In genomic region chr5:116908537-116908936, GRCh38 we compare ENCODE assay signal across 16 cellular contexts.
DNase-seq lines count a peak whose midpoint lies in the region; ATAC-seq and TF ChIP-seq lines count a peak whose summit lies in the region.
"Had no signal": no experiment of that assay in that cellular context is flagged by ENCODE, and none has a peak within 500 bp of the region (broad histone marks: within the 10 kb centered on the region; RNA-seq: fewer than 3 reads in every experiment).

No MANE protein-coding gene starts in this region.

- 82 to 91% methylated on average over 1 of the region's 1 CpG for WGBS in esophagus squamous epithelium, 2 donors

- peak overlapping the region; percentile 63 for H3K4me3 ChIP-seq in DOHH2 (ENCODE audit: low read length)
- no peak overlapping the region for H3K4me3 ChIP-seq in esophagus squamous epithelium
- no peak overlapping the region for H3K4me3 ChIP-seq in left ventricle myocardium inferior
- H3K4me3 ChIP-seq: pancreas had no signal

- peak overlapping the region; percentile 82 for H3K4me2 ChIP-seq in DOHH2 (ENCODE audit: low read length)
- H3K4me2 ChIP-seq: KMS-11 had no signal

- H3K4me1 ChIP-seq in DOHH2 (ENCODE audit: control insufficient read depth, low read length) (peaks cover 79% of the 10 kb centered on the region), esophagus squamous epithelium (no peaks in the 10 kb centered on the region), left ventricle myocardium inferior (no peaks in the 10 kb centered on the region)
- H3K4me1 ChIP-seq: pancreas had no signal

- ATAC-seq in GM19438 (IDR thresholded peaks at IDR 0.05; ENCODE audit: low read depth, unreplicated experiment) (peak; percentile 75), HG02610 (IDR thresholded peaks at IDR 0.05; ENCODE audit: unreplicated experiment) (peak; percentile 51), HG03378 (IDR thresholded peaks at IDR 0.05; ENCODE audit: unreplicated experiment) (peak; percentile 70), GM18861 (IDR thresholded peaks at IDR 0.05; ENCODE audit: unreplicated experiment) (no peak), esophagus mucosa (no peak)
- ATAC-seq: pancreas had no signal

- TF ChIP-seq POLR2A in esophagus squamous epithelium (IDR thresholded peaks at IDR 0.05) = no peak

- peaks cover 21% of the 10 kb centered on the region for H3K9me3 ChIP-seq in DOHH2 (ENCODE audit: control insufficient read depth, insufficient read depth, low read length)
- no peaks in the 10 kb centered on the region for H3K9me3 ChIP-seq in esophagus squamous epithelium
- no peaks in the 10 kb centered on the region for H3K9me3 ChIP-seq in left ventricle myocardium inferior (replicated peaks)
- H3K9me3 ChIP-seq: pancreas had no signal

- H3F3A ChIP-seq in DOHH2 (ENCODE audit: control insufficient read depth, insufficient read depth) = peaks cover 31% of the 10 kb centered on the region

- H3K79me2 ChIP-seq in DOHH2 (ENCODE audit: control insufficient read depth, low read length) = no peaks in the 10 kb centered on the region

- TF ChIP-seq CTCF in DOHH2 (IDR thresholded peaks at IDR 0.05; ENCODE audit: low read depth, low read length, poor library complexity, severe bottlenecking) (no peak), esophagus squamous epithelium (IDR thresholded peaks at IDR 0.05) (no peak), left ventricle myocardium inferior (IDR thresholded peaks at IDR 0.05; ENCODE audit: borderline replicate concordance) (no peak)

- H3K36me3 ChIP-seq in DOHH2 (ENCODE audit: control insufficient read depth, low read length) = peaks cover 36% of the 10 kb centered on the region
- no peaks in the 10 kb centered on the region for H3K36me3 ChIP-seq in esophagus squamous epithelium
- no peaks in the 10 kb centered on the region for H3K36me3 ChIP-seq in left ventricle myocardium inferior
- H3K36me3 ChIP-seq: pancreas had no signal

- intact Hi-C loops in esophagus squamous epithelium (cut with DNase I) = no loop called here
- intact Hi-C loops in left ventricle myocardium inferior (cut with micrococcal nuclease) = no loop called here

- no peak for DNase-seq in esophagus squamous epithelium (lab: John Stamatoyannopoulos, UW)
- DNase-seq in left ventricle myocardium inferior = no peak
- DNase-seq: activated CD4-positive, CD25-positive, alpha-beta regulatory T cell treated with anti-CD3 and anti-CD28 coated beads, Interleukin-2, amount 50 U/mL, for 72 hours; DND-41; NCI-H1694 treated with DMSO at 0.1 percent for 48 hours; NCI-H748 treated with DMSO at 0.1 percent for 48 hours; pancreas; substantia nigra had no signal

- peak overlapping the region; percentile 94 for H3K27ac ChIP-seq in DOHH2 (ENCODE audit: low read depth, low read length)
- H3K27ac ChIP-seq in esophagus squamous epithelium = no peak overlapping the region
- H3K27ac ChIP-seq in left ventricle myocardium inferior (replicated peaks) = no peak overlapping the region
- H3K27ac ChIP-seq: 22Rv1, KMS-11, pancreas had no signal

- H4K20me1 ChIP-seq in DOHH2 (ENCODE audit: control insufficient read depth, insufficient read depth, low read depth, low read length) = no peaks in the 10 kb centered on the region

- H3K9me2 ChIP-seq in DOHH2 (replicated peaks; ENCODE audit: control insufficient read depth, low read length) = no peaks in the 10 kb centered on the region

- no peaks in the 10 kb centered on the region for H3K27me3 ChIP-seq in DOHH2 (ENCODE audit: control insufficient read depth, low read length)
- H3K27me3 ChIP-seq in esophagus squamous epithelium = no peaks in the 10 kb centered on the region
- no peaks in the 10 kb centered on the region for H3K27me3 ChIP-seq in left ventricle myocardium inferior (ENCODE audit: low read depth)
- H3K27me3 ChIP-seq: pancreas had no signal

Comparison
In these comparisons a context has a peak if more than half of its experiments do, and no peak if none do; other contexts are left out.
1. ATAC-seq: peak in GM19438 (single experiment), HG02610 (single experiment) and HG03378 (single experiment); none in GM18861 (single experiment) and esophagus mucosa (single experiment).